Comparison of ENCODE assay signal across 23 cellular contexts in the genomic region with DNA sequence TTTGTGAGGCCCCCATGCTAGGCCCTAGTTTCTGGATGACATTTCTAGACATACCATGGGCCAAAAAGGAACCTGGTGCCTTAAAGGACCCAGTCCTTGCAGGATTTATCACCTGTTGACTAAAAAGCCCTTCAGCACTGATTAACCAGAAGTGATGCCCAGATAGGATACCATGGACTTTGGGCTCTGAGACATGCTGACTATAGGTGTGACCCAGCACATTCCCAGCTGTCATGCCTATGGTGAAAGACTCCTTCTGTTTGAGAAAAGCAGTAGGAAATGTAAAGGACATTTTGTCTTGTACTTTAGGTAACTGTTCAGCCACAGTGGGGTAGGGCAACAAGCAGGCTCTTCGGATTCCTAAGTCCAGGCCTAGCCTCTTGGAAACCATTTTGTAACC.
"Had no signal": no experiment of that assay in that cellular context is flagged by ENCODE, and none has a peak within 500 bp of the region (broad histone marks: within the 10 kb centered on the region; RNA-seq: fewer than 3 reads in every experiment).

No MANE protein-coding gene starts in this region.

- H3K9me3 ChIP-seq: psoas muscle, suprapubic skin, transverse colon, upper lobe of right lung, uterus had no signal

- H3K4me3 ChIP-seq: coronary artery, lung, psoas muscle, smooth muscle cell, suprapubic skin, transverse colon, upper lobe of right lung, uterus had no signal

- DNase-seq: effector memory CD8-positive, alpha-beta T cell; mesenchymal stem cell; naive thymus-derived CD8-positive, alpha-beta T cell; nephron progenitor cell; nucleus accumbens; psoas muscle; right cardiac atrium; stimulated activated CD4-positive, alpha-beta T cell treated with anti-CD3 and anti-CD28 coated beads, Interleukin-12 subunit alpha, Interleukin-12 subunit beta, amount 100 ng/mL, for 4 hours; stimulated activated CD4-positive, alpha-beta T cell treated with anti-CD3 and anti-CD28 coated beads, Interleukin-1b, Interleukin-23, amount 100 ng/mL, for 48 hours; stimulated activated CD4-positive, alpha-beta T cell treated with anti-CD3 and anti-CD28 coated beads, Interleukin-4, amount 100 ng/mL, for 1 hour; stimulated activated CD8-positive, alpha-beta memory T cell treated with anti-CD3 and anti-CD28 coated beads, Interleukin-4, amount 100 ng/mL, for 48 hours; stimulated activated naive CD4-positive, alpha-beta T cell; stimulated activated naive CD8-positive, alpha-beta T cell treated with anti-CD3 and anti-CD28 coated beads, Interleukin-15, amount 100 ng/mL, for 72 hours; transverse colon; upper lobe of right lung; uterus had no signal

- H3K36me3 ChIP-seq: suprapubic skin, transverse colon, upper lobe of right lung, uterus had no signal

- H3K27ac ChIP-seq: coronary artery, psoas muscle, suprapubic skin, transverse colon, upper lobe of right lung, uterus had no signal

- ATAC-seq: effector memory CD8-positive, alpha-beta T cell; left lobe of liver; naive thymus-derived CD8-positive, alpha-beta T cell; psoas muscle; right cardiac atrium; stimulated activated naive CD8-positive, alpha-beta T cell treated with anti-CD3 and anti-CD28 coated beads, Interleukin-15, amount 100 ng/mL, for 72 hours; upper lobe of right lung had no signal

- H3K27me3 ChIP-seq: suprapubic skin, transverse colon, upper lobe of right lung, uterus had no signal

- FAIRE-seq: frontal cortex, keratinocyte had no signal

- H3K4me1 ChIP-seq: psoas muscle, suprapubic skin, transverse colon, upper lobe of right lung, uterus had no signal
